16 cellular contexts compared by ENCODE assay signal in genomic region chr17:2093349-2093748, GRCh38. TPM values are rescaled to one million over a fixed set of nuclear protein-coding genes. Genes with fewer than 3 reads are reported as not detected.
DNase-seq lines count a peak whose midpoint lies in the region; ATAC-seq and TF ChIP-seq lines count a peak whose summit lies in the region.
"Had no signal": no experiment of that assay in that cellular context is flagged by ENCODE, and none has a peak within 500 bp of the region (broad histone marks: within the 10 kb centered on the region; RNA-seq: fewer than 3 reads in every experiment).

No MANE protein-coding gene starts in this region.

- H3K4ac ChIP-seq in neuronal stem cell (ENCODE audit: low read length), result no peak overlapping the region

- no peak overlapping the region for H3K4me3 ChIP-seq in neuronal stem cell (ENCODE audit: low read length in 2 of 2)
- H3K4me3 ChIP-seq: cardiac muscle cell, hepatocyte, ovary, sigmoid colon had no signal

- H3K4me3 Mint-ChIP-seq in activated naive CD8-positive, alpha-beta T cell treated with anti-CD3 and anti-CD28 coated beads, Interleukin-2, amount 10 ng/mL, durations not matched to agents 7 days and 5 days, result no peak overlapping the region
- H3K4me3 Mint-ChIP-seq in activated naive CD8-positive, alpha-beta T cell treated with anti-CD3 and anti-CD28 coated beads for 36 hours, result no peak overlapping the region
- H3K4me3 Mint-ChIP-seq in type B pancreatic cell, result no peak overlapping the region
- no peak overlapping the region for H3K4me3 Mint-ChIP-seq in activated T-helper 2 cell treated with anti-CD3 and anti-CD28 coated beads, Interferon-gamma antibody, Interleukin-2, Interleukin-4, amounts not matched to agents 10 μg/mL and 5 μg/mL and 100 μg/mL, durations not matched to agents 14 hours and 24 hours and 36 hours (ENCODE audit: low read depth)
- H3K4me3 Mint-ChIP-seq: activated T-cell treated with anti-CD3 and anti-CD28 coated beads, Interleukin-2, amount 50 U/mL, for 72 hours had no signal

- no peak overlapping the region for H3K9ac ChIP-seq in neuronal stem cell (ENCODE audit: low read depth, low read length, poor library complexity)

- no peak overlapping the region for H4K91ac ChIP-seq in neuronal stem cell (ENCODE audit: low read depth, low read length, poor library complexity)

- no peak overlapping the region for H2AK5ac ChIP-seq in neuronal stem cell (ENCODE audit: low read depth, low read length)

- no peaks in the 10 kb centered on the region for H3K9me3 ChIP-seq in neuronal stem cell (replicated peaks in 1 of 2; ENCODE audit: control insufficient read depth in 2 of 2, insufficient read depth in 1 of 2, low read depth in 1 of 2, low read length in 2 of 2)
- H3K9me3 ChIP-seq: ovary, sigmoid colon had no signal

- peaks cover 0 to 7% of the 10 kb centered on the region in 2 donors for H3K36me3 ChIP-seq in neuronal stem cell (replicated peaks in 1 of 2; ENCODE audit: control insufficient read depth in 2 of 2, insufficient read depth in 2 of 2, low read length in 2 of 2)
- H3K36me3 ChIP-seq: cardiac muscle cell, ovary, sigmoid colon had no signal

- no peak overlapping the region for H2BK5ac ChIP-seq in neuronal stem cell (ENCODE audit: low read length)

- no peak for ATAC-seq in activated naive CD8-positive, alpha-beta T cell treated with anti-CD3 and anti-CD28 coated beads, Interleukin-2, amount 10 ng/mL, durations not matched to agents 7 days and 5 days (ENCODE audit: low read depth)
- peak; percentile 21 for ATAC-seq in foreskin keratinocyte
- ATAC-seq: activated T-cell treated with anti-CD3 and anti-CD28 coated beads, Interleukin-2, amount 50 U/mL, for 72 hours had no signal

- no peak overlapping the region for H3K27ac ChIP-seq in foreskin keratinocyte
- H3K27ac ChIP-seq in neuronal stem cell (replicated peaks; ENCODE audit: low read length), result no peak overlapping the region
- H3K27ac ChIP-seq: hepatocyte, ovary, sigmoid colon had no signal

- H3K36me3 Mint-ChIP-seq in activated naive CD8-positive, alpha-beta T cell treated with anti-CD3 and anti-CD28 coated beads, Interleukin-2, amount 10 ng/mL, durations not matched to agents 7 days and 5 days, result peaks cover 26% of the 10 kb centered on the region
- H3K36me3 Mint-ChIP-seq in activated naive CD8-positive, alpha-beta T cell treated with anti-CD3 and anti-CD28 coated beads for 36 hours, result peaks cover 23% of the 10 kb centered on the region
- H3K36me3 Mint-ChIP-seq in type B pancreatic cell, result peaks cover 8% of the 10 kb centered on the region
- H3K36me3 Mint-ChIP-seq in activated T-helper 2 cell treated with anti-CD3 and anti-CD28 coated beads, Interferon-gamma antibody, Interleukin-2, Interleukin-4, amounts not matched to agents 10 μg/mL and 5 μg/mL and 100 μg/mL, durations not matched to agents 14 hours and 24 hours and 36 hours (ENCODE audit: low read depth), result peaks cover 24% of the 10 kb centered on the region

- H2BK120ac ChIP-seq in neuronal stem cell (ENCODE audit: low read depth, low read length), result no peak overlapping the region

- H4K8ac ChIP-seq in neuronal stem cell (ENCODE audit: low read depth, low read length), result no peak overlapping the region

- no peak overlapping the region for H2AFZ ChIP-seq in neuronal stem cell (ENCODE audit: low read length)
- H2AFZ ChIP-seq: hepatocyte had no signal

- no peak overlapping the region for H2BK12ac ChIP-seq in neuronal stem cell (ENCODE audit: low read length)

- H3K27me3 Mint-ChIP-seq in activated naive CD8-positive, alpha-beta T cell treated with anti-CD3 and anti-CD28 coated beads, Interleukin-2, amount 10 ng/mL, durations not matched to agents 7 days and 5 days, result no peaks in the 10 kb centered on the region
- no peaks in the 10 kb centered on the region for H3K27me3 Mint-ChIP-seq in activated naive CD8-positive, alpha-beta T cell treated with anti-CD3 and anti-CD28 coated beads for 36 hours
- H3K27me3 Mint-ChIP-seq in type B pancreatic cell, result no peaks in the 10 kb centered on the region
- no peaks in the 10 kb centered on the region for H3K27me3 Mint-ChIP-seq in activated T-helper 2 cell treated with anti-CD3 and anti-CD28 coated beads, Interferon-gamma antibody, Interleukin-2, Interleukin-4, amounts not matched to agents 10 μg/mL and 5 μg/mL and 100 μg/mL, durations not matched to agents 14 hours and 24 hours and 36 hours (ENCODE audit: low read depth)

- H3K9me3 Mint-ChIP-seq in activated naive CD8-positive, alpha-beta T cell treated with anti-CD3 and anti-CD28 coated beads, Interleukin-2, amount 10 ng/mL, durations not matched to agents 7 days and 5 days, result no peaks in the 10 kb centered on the region
- H3K9me3 Mint-ChIP-seq in activated naive CD8-positive, alpha-beta T cell treated with anti-CD3 and anti-CD28 coated beads for 36 hours, result no peaks in the 10 kb centered on the region
- no peaks in the 10 kb centered on the region for H3K9me3 Mint-ChIP-seq in type B pancreatic cell
- H3K9me3 Mint-ChIP-seq in activated T-helper 2 cell treated with anti-CD3 and anti-CD28 coated beads, Interferon-gamma antibody, Interleukin-2, Interleukin-4, amounts not matched to agents 10 μg/mL and 5 μg/mL and 100 μg/mL, durations not matched to agents 14 hours and 24 hours and 36 hours, result no peaks in the 10 kb centered on the region
- H3K9me3 Mint-ChIP-seq: activated T-cell treated with anti-CD3 and anti-CD28 coated beads, Interleukin-2, amount 50 U/mL, for 72 hours had no signal

- no peak for DNase-seq in activated naive CD8-positive, alpha-beta T cell treated with anti-CD3 and anti-CD28 coated beads, Interleukin-2, amount 10 ng/mL, durations not matched to agents 7 days and 5 days
- no peak for DNase-seq in activated naive CD8-positive, alpha-beta T cell treated with anti-CD3 and anti-CD28 coated beads for 36 hours
- DNase-seq in NCI-H69 (lab: John Stamatoyannopoulos, UW) (peak; percentile 9), foreskin keratinocyte (peak in 1 of 2 donors; percentile 72), type B pancreatic cell (ENCODE audit: extremely low spot score, unreplicated experiment) (no peak), neuronal stem cell (ENCODE audit: low spot score) (no peak), NCI-H774 (lab: John Stamatoyannopoulos, UW) (no peak)
- DNase-seq in activated T-helper 2 cell treated with anti-CD3 and anti-CD28 coated beads, Interferon-gamma antibody, Interleukin-2, Interleukin-4, amounts not matched to agents 10 μg/mL and 5 μg/mL and 100 μg/mL, durations not matched to agents 14 hours and 24 hours and 36 hours (ENCODE audit: low spot score), result no peak
- DNase-seq: activated T-cell treated with anti-CD3 and anti-CD28 coated beads, Interleukin-2, amount 50 U/mL, for 72 hours; Kasumi-1; NCI-H1694 treated with DMSO at 0.1 percent for 48 hours; NCI-H524 treated with DMSO at 0.1 percent for 48 hours; sigmoid colon had no signal

- POLR2A ChIA-PET in activated naive CD8-positive, alpha-beta T cell treated with anti-CD3 and anti-CD28 coated beads, Interleukin-2, amount 10 ng/mL, durations not matched to agents 7 days and 5 days (lab: Charles Lee), result interaction anchor here (0.6 to 0.9 kb wide), 3 partner anchors 24 to 57 kb away, joined by 3 to 4 read pairs (median 3); no protein-coding TSS in a partner anchor

- peak overlapping the region; percentile 72 for H3K27ac Mint-ChIP-seq in activated naive CD8-positive, alpha-beta T cell treated with anti-CD3 and anti-CD28 coated beads, Interleukin-2, amount 10 ng/mL, durations not matched to agents 7 days and 5 days
- H3K27ac Mint-ChIP-seq in activated naive CD8-positive, alpha-beta T cell treated with anti-CD3 and anti-CD28 coated beads for 36 hours, result no peak overlapping the region
- peak overlapping the region; percentile 91 for H3K27ac Mint-ChIP-seq in type B pancreatic cell
- no peak overlapping the region for H3K27ac Mint-ChIP-seq in activated T-helper 2 cell treated with anti-CD3 and anti-CD28 coated beads, Interferon-gamma antibody, Interleukin-2, Interleukin-4, amounts not matched to agents 10 μg/mL and 5 μg/mL and 100 μg/mL, durations not matched to agents 14 hours and 24 hours and 36 hours
- H3K27ac Mint-ChIP-seq: activated T-cell treated with anti-CD3 and anti-CD28 coated beads, Interleukin-2, amount 50 U/mL, for 72 hours had no signal

- no peak overlapping the region for H3K18ac ChIP-seq in neuronal stem cell (ENCODE audit: low read length)

- no peak overlapping the region for H3K23ac ChIP-seq in neuronal stem cell (ENCODE audit: low read depth, low read length, poor library complexity)

- H3K27me3 ChIP-seq in foreskin keratinocyte (no peaks in the 10 kb centered on the region), neuronal stem cell (ENCODE audit: control insufficient read depth in 3 of 3, insufficient read depth in 3 of 3, low read depth in 1 of 3, low read length in 3 of 3) (no peaks in the 10 kb centered on the region)
- H3K27me3 ChIP-seq: cardiac muscle cell, hepatocyte, ovary, sigmoid colon had no signal

- no peak overlapping the region for H3K4me2 ChIP-seq in neuronal stem cell (ENCODE audit: insufficient read depth, low read length, poor library complexity, severe bottlenecking)
- H3K4me2 ChIP-seq: hepatocyte had no signal

- H3K4me1 Mint-ChIP-seq in activated naive CD8-positive, alpha-beta T cell treated with anti-CD3 and anti-CD28 coated beads, Interleukin-2, amount 10 ng/mL, durations not matched to agents 7 days and 5 days, result peaks cover 47% of the 10 kb centered on the region
- H3K4me1 Mint-ChIP-seq in activated naive CD8-positive, alpha-beta T cell treated with anti-CD3 and anti-CD28 coated beads for 36 hours, result peaks cover 45% of the 10 kb centered on the region
- peaks cover 49% of the 10 kb centered on the region for H3K4me1 Mint-ChIP-seq in type B pancreatic cell (ENCODE audit: unreplicated experiment)
- peaks cover 57% of the 10 kb centered on the region for H3K4me1 Mint-ChIP-seq in activated T-helper 2 cell treated with anti-CD3 and anti-CD28 coated beads, Interferon-gamma antibody, Interleukin-2, Interleukin-4, amounts not matched to agents 10 μg/mL and 5 μg/mL and 100 μg/mL, durations not matched to agents 14 hours and 24 hours and 36 hours (ENCODE audit: low read depth)

- H3K14ac ChIP-seq in neuronal stem cell (ENCODE audit: low read length), result no peak overlapping the region

- intact Hi-C loops in activated T-helper 2 cell treated with anti-CD3 and anti-CD28 coated beads, Interferon-gamma antibody, Interleukin-2, Interleukin-4, amounts not matched to agents 10 μg/mL and 5 μg/mL and 100 μg/mL, durations not matched to agents 14 hours and 24 hours and 36 hours (cut with micrococcal nuclease), result loop anchor here (5.0 kb wide), 1 partner anchor 64 kb away; no protein-coding TSS in a partner anchor

- WGBS in neuronal stem cell (ENCODE audit: extremely low coverage in 2 of 2, insufficient read length in 2 of 2, insufficient replicate concordance in 1 of 2), 2 donors, result no CpG with 5 or more reads among the region's 5 CpGs

- H2BK15ac ChIP-seq in neuronal stem cell (ENCODE audit: low read length), result no peak overlapping the region

- H3K79me1 ChIP-seq in neuronal stem cell (ENCODE audit: low read depth, low read length), result no peaks in the 10 kb centered on the region

- H3K4me1 ChIP-seq in foreskin keratinocyte, result peaks cover 6% of the 10 kb centered on the region
- peaks cover 6 to 11% of the 10 kb centered on the region in 2 donors for H3K4me1 ChIP-seq in neuronal stem cell (ENCODE audit: control insufficient read depth in 2 of 2, insufficient read depth in 1 of 2, low read depth in 1 of 2, low read length in 2 of 2)

- TF ChIP-seq CTCF in foreskin keratinocyte (conservative IDR thresholded peaks at IDR 0.05) (no peak), type B pancreatic cell (conservative IDR thresholded peaks at IDR 0.05) (no peak)

RNA-seq across cellular contexts. Expression of gene HIC1, which starts 38.4 kb away (rescaled TPM):
- 10 to 100 TPM; 62.1 to 64.3 TPM for total RNA-seq in activated naive CD8-positive, alpha-beta T cell treated with anti-CD3 and anti-CD28 coated beads, Interleukin-2, amount 10 ng/mL, durations not matched to agents 7 days and 5 days
- total RNA-seq in activated naive CD8-positive, alpha-beta T cell treated with anti-CD3 and anti-CD28 coated beads for 36 hours, result 10 to 100 TPM; 36.7 to 37.8 TPM
- 1.5 and 3.0 TPM in 2 replicates for total RNA-seq in foreskin keratinocyte
- 0.99 and 2.4 TPM in 2 replicates for polyA plus RNA-seq in foreskin keratinocyte
- 3.4 and 21.6 TPM in 2 replicates for total RNA-seq in type B pancreatic cell (ENCODE audit: low replicate concordance)
- 42.6 and 43.5 TPM in 2 replicates for total RNA-seq in activated T-helper 2 cell treated with anti-CD3 and anti-CD28 coated beads, Interferon-gamma antibody, Interleukin-2, Interleukin-4, amounts not matched to agents 10 μg/mL and 5 μg/mL and 100 μg/mL, durations not matched to agents 14 hours and 24 hours and 36 hours
- polyA plus RNA-seq in neuronal stem cell (2013, experiment 1 of 2), result 0.08 TPM
- polyA plus RNA-seq in neuronal stem cell (2013, experiment 2 of 2), result 0.04 TPM

RNA-seq across cellular contexts. Expression of gene OVCA2, which starts 51.5 kb away (rescaled TPM):
- 10 to 100 TPM; 32.0 to 35.5 TPM for total RNA-seq in activated naive CD8-positive, alpha-beta T cell treated with anti-CD3 and anti-CD28 coated beads, Interleukin-2, amount 10 ng/mL, durations not matched to agents 7 days and 5 days
- total RNA-seq in activated naive CD8-positive, alpha-beta T cell treated with anti-CD3 and anti-CD28 coated beads for 36 hours, result 10 to 100 TPM; 38.4 to 39.0 TPM
- total RNA-seq in foreskin keratinocyte (55.7 and 61.6 TPM in 2 replicates), type B pancreatic cell (ENCODE audit: low replicate concordance) (27.8 and 42.7 TPM in 2 replicates)
- 71.6 and 74.4 TPM in 2 replicates for polyA plus RNA-seq in foreskin keratinocyte
- 29.9 and 35.8 TPM in 2 replicates for total RNA-seq in activated T-helper 2 cell treated with anti-CD3 and anti-CD28 coated beads, Interferon-gamma antibody, Interleukin-2, Interleukin-4, amounts not matched to agents 10 μg/mL and 5 μg/mL and 100 μg/mL, durations not matched to agents 14 hours and 24 hours and 36 hours
- polyA plus RNA-seq in neuronal stem cell (2013, experiment 1 of 2), result 13.9 TPM
- polyA plus RNA-seq in neuronal stem cell (2013, experiment 2 of 2), result 14.2 TPM

Comparison
In these comparisons a context has a peak if more than half of its experiments do, and no peak if none do; other contexts are left out.
1. H3K27ac Mint-ChIP-seq: peak in activated naive CD8-positive, alpha-beta T cell treated with anti-CD3 and anti-CD28 coated beads, Interleukin-2, amount 10 ng/mL, durations not matched to agents 7 days and 5 days (single experiment) and type B pancreatic cell (single experiment); none in activated naive CD8-positive, alpha-beta T cell treated with anti-CD3 and anti-CD28 coated beads for 36 hours (single experiment) and activated T-helper 2 cell treated with anti-CD3 and anti-CD28 coated beads, Interferon-gamma antibody, Interleukin-2, Interleukin-4, amounts not matched to agents 10 μg/mL and 5 μg/mL and 100 μg/mL, durations not matched to agents 14 hours and 24 hours and 36 hours (single experiment).